17 cellular contexts compared by ENCODE assay signal in the genomic region with DNA sequence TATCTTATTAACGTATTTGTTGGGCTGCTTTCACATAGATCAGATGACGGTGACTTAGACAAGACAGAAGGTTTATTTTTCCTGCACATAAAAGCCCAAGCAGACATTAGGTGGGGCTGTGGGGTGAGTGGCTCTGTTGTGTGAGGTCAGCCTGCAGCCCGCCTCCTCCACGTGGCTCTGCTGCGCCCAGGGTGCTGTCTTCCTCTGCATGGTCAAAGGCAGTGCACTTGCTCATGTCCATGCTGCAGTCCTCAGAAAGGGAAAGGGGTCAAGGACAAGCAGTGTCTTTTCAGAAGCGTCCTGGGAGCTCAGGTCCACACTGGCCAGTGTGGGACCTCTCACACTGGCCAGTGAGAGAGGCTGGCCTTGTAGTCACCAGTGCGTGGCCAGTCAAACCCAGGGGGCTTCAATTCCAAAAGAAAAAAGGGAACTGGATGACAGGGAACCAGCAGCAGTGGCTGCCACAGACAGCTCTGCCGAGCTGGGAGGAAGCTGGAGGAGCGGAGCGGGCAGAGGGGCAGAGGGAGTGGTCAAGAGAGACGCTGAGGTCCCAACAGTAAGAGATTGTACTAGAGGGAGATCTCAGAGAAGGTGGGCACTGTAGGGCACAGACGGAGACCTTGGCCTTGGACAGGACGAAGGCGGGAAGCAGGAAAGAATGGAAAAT. TPM values are rescaled to one million over a fixed set of nuclear protein-coding genes. Genes with fewer than 3 reads are reported as not detected.
DNase-seq lines count a peak whose midpoint lies in the region; ATAC-seq, FAIRE-seq and TF ChIP-seq lines count a peak whose summit lies in the region.
"Had no signal": no experiment of that assay in that cellular context is flagged by ENCODE, and none has a peak within 500 bp of the region (broad histone marks: within the 10 kb centered on the region; RNA-seq: fewer than 3 reads in every experiment).

No MANE protein-coding gene starts in this region.

- no peaks in the 10 kb centered on the region for H3K79me2 ChIP-seq in K562 (ENCODE audit: control insufficient read depth, insufficient read depth, low read length)
- H3K79me2 ChIP-seq in mesendoderm (ENCODE audit: control insufficient read depth, insufficient read depth, low read length): no peaks in the 10 kb centered on the region

- TF ChIP-seq EP300 in K562 (IDR thresholded peaks at IDR 0.05; ENCODE audit: low read length): no peak

- H2AFZ ChIP-seq in K562 (ENCODE audit: low read depth, low read length): no peak overlapping the region

- H3K9me3 ChIP-seq in right atrium auricular region (no peaks in the 10 kb centered on the region), K562 (replicated peaks; ENCODE audit: control insufficient read depth, insufficient read depth, low read depth, low read length) (no peaks in the 10 kb centered on the region)
- H3K9me3 ChIP-seq: A549, gastroesophageal sphincter, stomach had no signal

- no TSS peak for BruUV-seq in K562 (replicated peaks; lab: Mats Ljungman, UMichigan)

- ATAC-seq in Right ventricle myocardium inferior (peak; percentile 34), K562 (peak; percentile 53; the same call in 2 of the 3 replicates)
- ATAC-seq: A549, gastroesophageal sphincter had no signal

- no peaks in the 10 kb centered on the region for H3K4me1 ChIP-seq in right atrium auricular region
- no peaks in the 10 kb centered on the region for H3K4me1 ChIP-seq in K562 (replicated peaks in 1 of 2; ENCODE audit: control insufficient read depth in 2 of 2, insufficient read depth in 2 of 2, low read length in 2 of 2)
- no peaks in the 10 kb centered on the region for H3K4me1 ChIP-seq in mesendoderm (ENCODE audit: control insufficient read depth, low read depth, low read length)
- H3K4me1 ChIP-seq: A549, gastroesophageal sphincter, SJCRH30 had no signal

- no peak overlapping the region for H3K4ac ChIP-seq in mesendoderm (ENCODE audit: low read depth, low read length)

- no peak overlapping the region for H3K27ac Mint-ChIP-seq in activated naive CD8-positive, alpha-beta T cell treated with anti-CD3 and anti-CD28 coated beads for 36 hours
- H3K27ac Mint-ChIP-seq: activated naive CD4-positive, alpha-beta T cell treated with anti-CD3 and anti-CD28 coated beads, Interleukin-2, amount 50 U/mL, for 24 hours had no signal

- peak overlapping the region; percentile 10 for H3K56ac ChIP-seq in mesendoderm (ENCODE audit: low read length)

- CTCF ChIA-PET in K562 (lab: Yijun Ruan, JAX; ENCODE audit: low intra/inter-chr PET ratio): no interaction called here

- no peaks in the 10 kb centered on the region for H3K36me3 Mint-ChIP-seq in activated naive CD8-positive, alpha-beta T cell treated with anti-CD3 and anti-CD28 coated beads for 36 hours
- H3K36me3 Mint-ChIP-seq: activated naive CD4-positive, alpha-beta T cell treated with anti-CD3 and anti-CD28 coated beads, Interleukin-2, amount 50 U/mL, for 24 hours had no signal

- in situ Hi-C loops in K562 (cut with MboI) (no loop called here), GM13977 (cut with MboI; ENCODE audit: low pct_unique_long_range_greater_than_20kb, low sequenced_read_pairs, unreplicated experiment) (no loop called here)

- H3K36me3 ChIP-seq in right atrium auricular region (no peaks in the 10 kb centered on the region), K562 (ENCODE audit: control insufficient read depth, insufficient read depth, low read length) (no peaks in the 10 kb centered on the region), mesendoderm (ENCODE audit: control insufficient read depth, insufficient read depth, low read length) (no peaks in the 10 kb centered on the region)
- H3K36me3 ChIP-seq: gastroesophageal sphincter, SJCRH30, stomach had no signal

- H3K23ac ChIP-seq in mesendoderm (ENCODE audit: low read length): no peak overlapping the region

- no peak overlapping the region for H4K8ac ChIP-seq in mesendoderm (ENCODE audit: low read depth, low read length)

- no peak for TF ChIP-seq POLR2A in K562 (conservative IDR thresholded peaks at IDR 0.05)

- no peaks in the 10 kb centered on the region for H3K27me3 ChIP-seq in right atrium auricular region
- peaks cover 20 to 43% of the 10 kb centered on the region in 2 experiments for H3K27me3 ChIP-seq in K562 (ENCODE audit: control insufficient read depth in 2 of 2, insufficient read depth in 2 of 2, low read length in 2 of 2)
- no peaks in the 10 kb centered on the region for H3K27me3 ChIP-seq in mesendoderm (ENCODE audit: insufficient read depth, low read length, poor library complexity)
- H3K27me3 ChIP-seq: gastroesophageal sphincter, SJCRH30, stomach had no signal

- H2AK5ac ChIP-seq in mesendoderm (ENCODE audit: low read length): no peak overlapping the region

- no peak overlapping the region for H3K18ac ChIP-seq in mesendoderm (ENCODE audit: low read length)

- no peak overlapping the region for H2BK15ac ChIP-seq in mesendoderm (replicated peaks; ENCODE audit: low read depth)

- no peaks in the 10 kb centered on the region for H3K9me3 Mint-ChIP-seq in activated naive CD8-positive, alpha-beta T cell treated with anti-CD3 and anti-CD28 coated beads for 36 hours
- H3K9me3 Mint-ChIP-seq: activated naive CD4-positive, alpha-beta T cell treated with anti-CD3 and anti-CD28 coated beads, Interleukin-2, amount 50 U/mL, for 24 hours had no signal

- no peaks in the 10 kb centered on the region for H3K79me1 ChIP-seq in mesendoderm (ENCODE audit: low read length)

- H4K5ac ChIP-seq in mesendoderm (ENCODE audit: low read length): no peak overlapping the region

- H3K9me1 ChIP-seq in K562 (ENCODE audit: control insufficient read depth, insufficient read depth, low read length): no peaks in the 10 kb centered on the region

- H3K4me3 ChIP-seq in right atrium auricular region (no peak overlapping the region), K562 (no peak overlapping the region), mesendoderm (ENCODE audit: low read length) (no peak overlapping the region)
- H3K4me3 ChIP-seq: A549, gastroesophageal sphincter, SJCRH30, stomach had no signal

- no peak for TF ChIP-seq RAD21 in K562 (CRISPR knock-in tag; conservative IDR thresholded peaks at IDR 0.05 in 1 of 2, IDR thresholded peaks at IDR 0.05 in 1 of 2)

- H2BK5ac ChIP-seq in mesendoderm (ENCODE audit: low read length): no peak overlapping the region

- H3K4me2 ChIP-seq in K562 (ENCODE audit: insufficient read depth, low read length): no peak overlapping the region
- H3K4me2 ChIP-seq in mesendoderm (ENCODE audit: low read length): no peak overlapping the region
- H3K4me2 ChIP-seq: A549 had no signal

- H4K20me1 ChIP-seq in K562 (replicated peaks; ENCODE audit: control insufficient read depth, insufficient read depth, low read length): peaks cover 3% of the 10 kb centered on the region; the same call in 1 of the 2 replicates

- DNase-seq in Right ventricle myocardium inferior (ENCODE audit: missing footprints): peak; percentile 75
- DNase-seq in right atrium auricular region (ENCODE audit: low spot score): no peak
- no peak for DNase-seq in K562 (ENCODE audit: extremely low read depth in 1 of 4, low spot score in 3 of 4)
- DNase-seq in mesendoderm: no peak
- DNase-seq in GM13977 (ENCODE audit: low spot score): no peak
- no peak for DNase-seq in activated naive CD8-positive, alpha-beta T cell treated with anti-CD3 and anti-CD28 coated beads for 36 hours
- no peak for DNase-seq in NCI-H1105 treated with DMSO at 0.1 percent for 48 hours (lab: John Stamatoyannopoulos, UW)
- no peak for DNase-seq in stimulated activated CD4-positive, alpha-beta T cell treated with anti-CD3 and anti-CD28 coated beads, Interleukin-2, amount 100 ng/mL, for 48 hours
- DNase-seq: H7, NCI-H2029, SJCRH30, stomach had no signal

- no peak for FAIRE-seq in K562 (lab: Jason Lieb, UNC)
- FAIRE-seq: A549, endometrium had no signal

- no peak overlapping the region for H3K27ac ChIP-seq in right atrium auricular region
- H3K27ac ChIP-seq in K562 (ENCODE audit: extremely low read depth, low read depth, low read length): no peak overlapping the region
- H3K27ac ChIP-seq in mesendoderm (ENCODE audit: low read depth, low read length): no peak overlapping the region
- H3K27ac ChIP-seq: gastroesophageal sphincter, SJCRH30, stomach, VCaP had no signal

- POLR2A ChIA-PET in K562 (lab: Yijun Ruan, JAX): interaction anchor here (0.6 kb wide), 1 partner anchor 26 kb away, joined by 3 read pairs; no protein-coding TSS in a partner anchor

- H3K4me3 Mint-ChIP-seq in activated naive CD8-positive, alpha-beta T cell treated with anti-CD3 and anti-CD28 coated beads for 36 hours: no peak overlapping the region
- H3K4me3 Mint-ChIP-seq: activated naive CD4-positive, alpha-beta T cell treated with anti-CD3 and anti-CD28 coated beads, Interleukin-2, amount 50 U/mL, for 24 hours had no signal

- H3K27me3 Mint-ChIP-seq in activated naive CD8-positive, alpha-beta T cell treated with anti-CD3 and anti-CD28 coated beads for 36 hours: peaks cover 46% of the 10 kb centered on the region

- TF ChIP-seq CTCF in right atrium auricular region (IDR thresholded peaks at IDR 0.05): no peak
- TF ChIP-seq CTCF in K562 (IDR thresholded peaks at IDR 0.05 in 2 of 3, conservative IDR thresholded peaks at IDR 0.05 in 1 of 3; ENCODE audit: insufficient read depth in 2 of 3, low read depth in 1 of 3, low read length in 3 of 3): no peak
- no peak for TF ChIP-seq CTCF in GM13977 (IDR thresholded peaks at IDR 0.05; ENCODE audit: extremely low read depth, insufficient read depth, missing control alignments)

- H3K4me1 Mint-ChIP-seq in activated naive CD8-positive, alpha-beta T cell treated with anti-CD3 and anti-CD28 coated beads for 36 hours: peaks cover 6% of the 10 kb centered on the region
- H3K4me1 Mint-ChIP-seq: activated naive CD4-positive, alpha-beta T cell treated with anti-CD3 and anti-CD28 coated beads, Interleukin-2, amount 50 U/mL, for 24 hours had no signal

- intact Hi-C loops in Right ventricle myocardium inferior (cut with DNase I): no loop called here
- intact Hi-C loops in K562 (cut with micrococcal nuclease): no loop called here

- 2% methylated on average over 14 of the region's 14 CpGs for WGBS in K562 (ENCODE audit: insufficient coverage, low coverage, missing lambda C conversion rate)
- no CpG with 5 or more reads among the region's 14 CpGs for WGBS in mesendoderm (ENCODE audit: extremely low coverage, insufficient coverage, low lambda C conversion rate)

- H3K9ac ChIP-seq in K562 (ENCODE audit: insufficient read depth in 1 of 2, low read depth in 2 of 2, low read length in 2 of 2): peak overlapping the region in 1 of 2 experiments; percentile 61; a peak in 1 of 4 replicates
- no peak overlapping the region for H3K9ac ChIP-seq in mesendoderm (ENCODE audit: low read length)

- H2BK120ac ChIP-seq in mesendoderm (ENCODE audit: low read depth, low read length): no peak overlapping the region

RNA-seq across cellular contexts. Expression of a gene that starts 35.9 kb away (rescaled TPM):
- total RNA-seq in Right ventricle myocardium inferior: 2.5 TPM
- 1 to 10 TPM; 1.0 to 3.0 TPM for total RNA-seq in right atrium auricular region
- not detected in 2 replicates for total RNA-seq in K562 (2011; cell fraction: chromatin; rRNA removed; ENCODE audit: low replicate concordance)
- total RNA-seq in K562 (2011; cell fraction: nucleolus; rRNA removed): not detected in 2 replicates
- not detected in 2 replicates for total RNA-seq in K562 (2011; cell fraction: nucleoplasm; rRNA removed)
- not detected in 2 replicates for total RNA-seq in K562 (2014; rRNA removed)
- total RNA-seq in K562 (2014; rRNA removed; fragmentation: Illumina TruSeq; extraction: Trizol): not detected in 2 replicates
- not detected in 2 replicates for total RNA-seq in K562 (2015; rRNA removed; fragmentation: Illumina TruSeq; extraction: Trizol)
- not detected in 2 replicates for total RNA-seq in K562 (2021)
- not detected in 2 replicates for polyA plus RNA-seq in K562 (2011; rRNA removed)
- polyA plus RNA-seq in K562 (2011; cell fraction: cytosol; rRNA removed): not detected in 2 replicates
- not detected in 2 replicates for polyA plus RNA-seq in K562 (2011; cell fraction: nucleus; rRNA removed)
- not detected in 2 replicates for polyA plus RNA-seq in K562 (2012)
- not detected in 2 replicates for polyA plus RNA-seq in K562 (2014; fragmentation: Illumina TruSeq; extraction: Trizol)
- not detected for polyA plus RNA-seq in K562 (2014; fragmentation: Nextera tagmentation; extraction: Ambion mirVana)
- polyA plus RNA-seq in K562 (2014; rRNA removed): not detected in 2 replicates
- not detected in 2 replicates for polyA minus RNA-seq in K562 (2011; rRNA and poly(A)+ RNA removed)
- not detected in 2 replicates for polyA minus RNA-seq in K562 (2011; cell fraction: cytosol; rRNA and poly(A)+ RNA removed)
- polyA minus RNA-seq in K562 (2011; cell fraction: nucleus; rRNA and poly(A)+ RNA removed): not detected in 2 replicates
- 0.07 TPM for polyA plus RNA-seq in mesendoderm (2013, experiment 1 of 2)
- polyA plus RNA-seq in mesendoderm (2013, experiment 2 of 2): 0.11 TPM
- under 1 TPM; 0.12 to 0.28 TPM for total RNA-seq in activated naive CD8-positive, alpha-beta T cell treated with anti-CD3 and anti-CD28 coated beads for 36 hours
